In the genomic region with DNA sequence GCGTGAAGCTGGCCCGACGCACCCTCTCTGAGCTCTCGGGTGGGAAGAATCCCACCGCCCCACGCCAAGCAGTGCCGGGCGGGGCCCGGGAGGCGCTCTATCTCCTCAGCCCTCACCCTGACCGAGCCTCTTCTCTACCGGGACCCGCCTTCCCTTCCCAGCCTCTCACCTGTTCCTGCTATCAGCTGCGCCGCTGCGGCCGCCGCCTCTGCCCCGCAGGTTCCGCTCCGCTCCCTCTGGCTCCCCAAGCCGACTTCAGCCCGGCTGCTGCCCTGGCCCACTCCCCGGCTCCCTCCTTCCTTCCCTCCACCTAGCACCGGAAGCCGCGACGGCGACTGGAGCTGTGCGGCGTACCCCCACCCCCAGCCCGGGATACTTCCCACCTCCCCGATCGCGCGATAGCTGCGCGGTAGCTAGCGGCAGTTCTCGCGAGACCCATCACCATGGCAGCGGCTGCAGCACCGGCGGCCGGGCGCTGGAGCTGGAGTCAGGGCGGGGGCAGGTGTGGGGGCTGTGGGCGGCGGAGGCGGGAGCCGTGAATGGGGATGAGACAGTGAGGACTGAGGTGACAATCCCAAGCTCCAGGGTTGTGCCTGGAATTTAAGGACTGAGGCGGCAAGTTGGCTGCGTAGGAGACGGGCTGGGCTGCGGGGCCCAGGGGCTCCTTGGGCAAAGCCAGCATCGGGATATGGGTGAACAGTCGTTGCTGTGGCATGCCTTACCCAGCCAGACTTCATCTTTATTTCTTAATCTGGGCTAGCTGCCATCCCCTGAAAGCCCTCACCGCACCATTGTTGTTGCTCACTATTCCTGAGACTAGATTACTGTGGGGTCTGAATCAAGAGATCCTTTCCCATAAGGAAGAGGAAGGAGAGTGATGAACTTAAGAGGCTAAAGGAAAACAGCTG, we compare ENCODE assay signal across 8 cellular contexts. TPM values are rescaled to one million over a fixed set of nuclear protein-coding genes. Genes with fewer than 3 reads are reported as not detected.
A peak's percentile ranks its signal among the peaks of the same experiment; 100 is the strongest.
DNase-seq lines count a peak whose midpoint lies in the region; ATAC-seq and TF ChIP-seq lines count a peak whose summit lies in the region.

Gene ARF3 (minus strand): TSS at position 347 of the 908 bp plus-strand sequence. CDS start 16,392 bp downstream, outside the sequence.

- H3K27me3 ChIP-seq in heart right ventricle = peaks cover 0 to 8% (median 0%) of the 10 kb centered on the region in 7 donors
- H3K27me3 ChIP-seq in upper lobe of left lung = no peaks in the 10 kb centered on the region

- H3K36me3 ChIP-seq in heart right ventricle (peaks cover 0 to 18% (median 3%) of the 10 kb centered on the region in 9 donors), upper lobe of left lung (peaks cover 0 to 24% (median 0%) of the 10 kb centered on the region in 4 donors)

- peak within 1 kb of the TSS; percentile 77 for H3K4me3 ChIP-seq in GM12864 (ENCODE audit: low read depth, low read length)
- peak within 1 kb of the TSS; percentile 74 to 98 (median 95) for H3K4me3 ChIP-seq in heart right ventricle
- peak within 1 kb of the TSS; percentile 71 to 100 (median 98) for H3K4me3 ChIP-seq in upper lobe of left lung

- ATAC-seq in HG02763 (IDR thresholded peaks at IDR 0.05; ENCODE audit: unreplicated experiment) = peak; percentile 88
- peak; percentile 95 to 97 (median 96) for ATAC-seq in heart right ventricle
- ATAC-seq in upper lobe of left lung (ENCODE audit: low FRiP score in 2 of 2) = peak; percentile 96

- DNase-seq in GM12864 (ENCODE audit: low read depth) = peak; percentile 67
- peak; percentile 94 for DNase-seq in NCI-H146 treated with DMSO at 0.1 percent for 48 hours (lab: John Stamatoyannopoulos, UW; ENCODE audit: unreplicated experiment)
- peak; percentile 83 for DNase-seq in amniotic epithelial cell (ENCODE audit: low read depth)
- peak; percentile 94 to 96 for DNase-seq in heart right ventricle
- peak; percentile 98 for DNase-seq in posterior vena cava (ENCODE audit: low spot score)
- peak; percentile 96 to 97 for DNase-seq in upper lobe of left lung

- TF ChIP-seq CTCF in GM12864 (IDR thresholded peaks at IDR 0.05; ENCODE audit: low read depth, low read length, missing control alignments) (no peak), heart right ventricle (IDR thresholded peaks at IDR 0.05) (no peak), upper lobe of left lung (IDR thresholded peaks at IDR 0.05) (peak in 1 of 6 experiments; percentile 11)

- H3K4me1 ChIP-seq in heart right ventricle = peaks cover 5 to 37% (median 27%) of the 10 kb centered on the region in 9 donors
- peaks cover 25 to 27% (median 27%) of the 10 kb centered on the region in 4 donors for H3K4me1 ChIP-seq in upper lobe of left lung

- intact Hi-C loops in T-helper 1 cell treated with Interleukin-12 subunit alpha and Interleukin-12 subunit beta and Interleukin-4 antibody, amounts not matched to agents 30 ng/mL and 1 ng/mL, for 36 hours (cut with micrococcal nuclease) = loop anchor here (1.0 to 10.0 kb wide), 11 partner anchors 13 to 243 kb away; partner anchors contain the start of genes CCNT1, DDX23, FKBP11 and PRKAG1
- intact Hi-C loops in heart right ventricle (cut with DNase I) = no loop called here
- intact Hi-C loops in posterior vena cava (cut with DNase I) = no loop called here

- H3K9me3 ChIP-seq in heart right ventricle (no peaks in the 10 kb centered on the region), upper lobe of left lung (no peaks in the 10 kb centered on the region)

- TF ChIP-seq EP300 in upper lobe of left lung (IDR thresholded peaks at IDR 0.05) = no peak

- peak in 3 of 4 donors; percentile 45 to 79 (median 75) for TF ChIP-seq POLR2A in upper lobe of left lung (IDR thresholded peaks at IDR 0.05)

- H3K27ac ChIP-seq in heart right ventricle (peak within 1 kb of the TSS; percentile 17 to 93 (median 88)), upper lobe of left lung (peak within 1 kb of the TSS; percentile 78 to 96 (median 91))

- WGBS in heart right ventricle, 2 donors = 1% methylated on average over 53 to 58 of the region's 58 CpGs
- WGBS in upper lobe of left lung, 2 donors = 0 to 2% methylated on average over 39 to 56 of the region's 58 CpGs

RNA-seq across cellular contexts. Expression of gene ARF3, which starts in this region (rescaled TPM):
- 150 and 164 TPM in 2 replicates for total RNA-seq in T-helper 1 cell treated with Interleukin-12 subunit alpha and Interleukin-12 subunit beta and Interleukin-4 antibody, amounts not matched to agents 30 ng/mL and 1 ng/mL, for 36 hours
- total RNA-seq in heart right ventricle = 10 to 100 TPM; 44.2 to 90.8 (median 54.8) TPM
- 10 to 100 TPM; 30.3 to 48.3 TPM for polyA plus RNA-seq in heart right ventricle
- total RNA-seq in posterior vena cava = 100 to 1,000 TPM; 127 to 130 TPM
- 100 to 1,000 TPM in 3 of 6 donors, 10 to 100 TPM in 3; 67.4 to 178 (median 99.2) TPM for total RNA-seq in upper lobe of left lung

Comparison
In these comparisons a context has a peak if more than half of its experiments do, and no peak if none do; other contexts are left out.
1. Peak in every context shown above with its lines: DNase-seq, ATAC-seq, H3K4me3 ChIP-seq and H3K27ac ChIP-seq.